ENCODE assay signal across 14 cellular contexts in the genomic region with DNA sequence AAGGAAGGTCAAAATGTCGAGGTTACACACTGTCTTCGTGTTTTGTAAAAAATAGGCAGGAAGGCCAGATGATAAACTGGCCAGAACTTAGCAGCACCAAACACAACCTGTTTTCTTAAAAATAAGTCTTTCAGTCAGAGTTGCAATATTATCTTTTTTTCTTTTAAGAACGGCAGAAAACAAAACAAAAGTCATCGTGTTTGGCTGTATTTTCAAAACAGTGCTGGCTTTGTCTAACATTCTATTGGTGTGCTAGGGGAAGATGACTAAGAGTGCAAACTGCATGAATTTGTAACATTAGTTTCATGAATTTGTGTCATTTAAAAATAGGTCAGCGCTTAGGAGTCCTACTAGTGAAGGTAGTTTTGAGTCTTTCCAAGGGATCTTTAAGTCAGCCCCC. TPM values are rescaled to one million over a fixed set of nuclear protein-coding genes. Genes with fewer than 3 reads are reported as not detected.
A peak's percentile ranks its signal among the peaks of the same experiment; 100 is the strongest.
DNase-seq lines count a peak whose midpoint lies in the region; TF ChIP-seq lines count a peak whose summit lies in the region.
"Had no signal": no experiment of that assay in that cellular context is flagged by ENCODE, and none has a peak within 500 bp of the region (broad histone marks: within the 10 kb centered on the region; RNA-seq: fewer than 3 reads in every experiment).

No MANE protein-coding gene starts in this region.

- TF ChIP-seq POLR2A in spleen (IDR thresholded peaks at IDR 0.05) = no peak

- H3K27me3 ChIP-seq in layer of hippocampus (ENCODE audit: control insufficient read depth, insufficient read depth, low read length) (no peaks in the 10 kb centered on the region), spleen (replicated peaks in 1 of 7) (peaks cover 0 to 40% (median 6%) of the 10 kb centered on the region in 7 donors)

- H3K27ac ChIP-seq in angular gyrus (ENCODE audit: low read depth, low read length) = peak overlapping the region; percentile 29
- H3K27ac ChIP-seq in layer of hippocampus (ENCODE audit: low read depth, low read length) = peak overlapping the region; percentile 55
- peak overlapping the region; percentile 29 to 94 (median 82) for H3K27ac ChIP-seq in spleen
- H3K27ac ChIP-seq: 22Rv1 had no signal

- 46 to 59% (median 48%) methylated on average over 5 of the region's 5 CpGs for WGBS in spleen, 5 donors

- no peaks in the 10 kb centered on the region for H3K9me3 ChIP-seq in spleen

- DNase-seq in DMS153 treated with DMSO at 0.1 percent for 48 hours (lab: John Stamatoyannopoulos, UW; ENCODE audit: unreplicated experiment) (peak; percentile 16), DMS153 (lab: John Stamatoyannopoulos, UW) (no peak), spleen (no peak), SHP77 treated with DMSO at 0.1 percent for 48 hours (lab: John Stamatoyannopoulos, UW) (no peak), NCI-H345 (lab: John Stamatoyannopoulos, UW) (no peak), islet precursor cell (no peak)
- DNase-seq: NCI-H2107; occipital lobe; SIG-M5; stimulated activated CD8-positive, alpha-beta memory T cell treated with anti-CD3 and anti-CD28 coated beads, Interleukin-4, amount 100 ng/mL, for 48 hours had no signal

- TF ChIP-seq CTCF in spleen (IDR thresholded peaks at IDR 0.05 in 8 of 11, conservative IDR thresholded peaks at IDR 0.05 in 3 of 11) = no peak

- peak overlapping the region in 6 of 8 donors; percentile 0 to 91 (median 58) for H3K4me3 ChIP-seq in spleen

- H3K4me1 ChIP-seq in spleen = peaks cover 0 to 81% (median 27%) of the 10 kb centered on the region in 6 donors

- no peaks in the 10 kb centered on the region for H3K36me3 ChIP-seq in spleen

- intact Hi-C loops in spleen (cut with DNase I; ENCODE audit: low total_unique reads) = no loop called here

RNA-seq across cellular contexts. Expression of a gene that starts 5.3 kb away (rescaled TPM):
- 100 to 1,000 TPM in 2 of 7 donors, 10 to 100 TPM in 5; 53.5 to 107 (median 63.0) TPM for total RNA-seq in spleen
- 10 to 100 TPM in 2 of 3 donors, 1 to 10 TPM in 1; 8.8 to 14.8 (median 12.7) TPM for polyA plus RNA-seq in spleen
- total RNA-seq: HT1080 had no signal

Comparison
In these comparisons a context has a peak if more than half of its experiments do, and no peak if none do; other contexts are left out.
1. H3K27ac ChIP-seq: peak in every context shown above with its lines; median percentile 82 in spleen; 55 in layer of hippocampus; 29 in angular gyrus.